ENCODE assay signal across 21 cellular contexts in the genomic region with DNA sequence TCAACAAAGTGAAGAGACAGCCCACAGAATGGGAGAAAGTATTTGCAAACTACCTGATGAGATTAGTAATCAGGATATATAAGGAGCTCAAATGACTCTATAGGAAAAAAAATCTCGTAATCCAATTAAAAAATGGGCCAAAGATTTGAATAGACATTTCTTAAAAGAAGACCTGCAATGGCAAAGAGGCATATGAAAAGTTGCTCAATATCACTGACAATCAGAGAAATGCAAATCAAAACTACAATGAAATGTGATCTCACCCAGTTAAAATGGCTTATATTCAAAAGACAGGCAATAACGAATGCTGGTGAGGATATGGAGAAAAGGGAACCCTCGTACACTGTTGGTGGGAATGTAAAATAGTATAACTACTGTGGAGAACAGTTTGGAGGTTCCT.
DNase-seq lines count a peak whose midpoint lies in the region; FAIRE-seq and TF ChIP-seq lines count a peak whose summit lies in the region.
"Had no signal": no experiment of that assay in that cellular context is flagged by ENCODE, and none has a peak within 500 bp of the region (broad histone marks: within the 10 kb centered on the region; RNA-seq: fewer than 3 reads in every experiment).

No MANE protein-coding gene starts in this region.

- DNase-seq in A673 (ENCODE audit: low spot score) (peak; percentile 60), HTR-8/SVneo (ENCODE audit: insufficient read length, low spot score) (no peak), NCI-H526 (lab: John Stamatoyannopoulos, UW) (peak; percentile 53 to 60), urothelium cell line (ENCODE audit: low spot score) (no peak), MCF 10A (ENCODE audit: unreplicated experiment) (no peak), NCI-H187 treated with DMSO at 0.1 percent for 48 hours (lab: John Stamatoyannopoulos, UW) (no peak)
- DNase-seq: Caco-2; CD4-positive, CD25-positive, alpha-beta regulatory T cell; CD8-positive, alpha-beta T cell; DMS153; DND-41; GM23248; H7; HCEC 1CT had no signal

- no peak overlapping the region for H3K4me3 ChIP-seq in A673 (ENCODE audit: low read depth, low read length, poor library complexity, severe bottlenecking)
- H3K4me3 ChIP-seq: BLaER1, GM23248 had no signal

- peaks cover 16% of the 10 kb centered on the region for H3K4me1 Mint-ChIP-seq in MCF 10A (ENCODE audit: insufficient read depth, unreplicated experiment)
- H3K4me1 Mint-ChIP-seq: B cell had no signal

- no peaks in the 10 kb centered on the region for H3K9me3 Mint-ChIP-seq in MCF 10A (ENCODE audit: unreplicated experiment)
- H3K9me3 Mint-ChIP-seq: CD4-positive, CD25-positive, alpha-beta regulatory T cell; CD8-positive, alpha-beta T cell had no signal

- no peaks in the 10 kb centered on the region for H3K9me3 ChIP-seq in A673 (ENCODE audit: low read depth, low read length, poor library complexity, severe bottlenecking)
- H3K9me3 ChIP-seq: BLaER1, Caco-2 had no signal

- BruUV-seq in A673 (replicated peaks; lab: Mats Ljungman, UMichigan) (no TSS peak), MCF 10A (replicated peaks; lab: Mats Ljungman, UMichigan) (no TSS peak)

- intact Hi-C loops in A673 (cut with micrococcal nuclease; ENCODE audit: unreplicated experiment) (no loop called here), MCF 10A (cut with micrococcal nuclease) (loop anchor here (5.0 kb wide), 1 partner anchor 103 kb away; no protein-coding TSS in a partner anchor)

- no peaks in the 10 kb centered on the region for H3K27me3 ChIP-seq in A673 (replicated peaks; ENCODE audit: insufficient read depth, low read depth, low read length, poor library complexity)
- H3K27me3 ChIP-seq: BLaER1 had no signal

- no peaks in the 10 kb centered on the region for H3K36me3 Mint-ChIP-seq in MCF 10A (ENCODE audit: insufficient read depth, unreplicated experiment)
- H3K36me3 Mint-ChIP-seq: CD8-positive, alpha-beta T cell had no signal

- no peak overlapping the region for H3K4me3 Mint-ChIP-seq in MCF 10A (ENCODE audit: unreplicated experiment)
- H3K4me3 Mint-ChIP-seq: B cell; CD8-positive, alpha-beta T cell had no signal

- H3K4me1 ChIP-seq in A673 (ENCODE audit: insufficient read depth, low read length, poor library complexity, severe bottlenecking): peaks cover 45% of the 10 kb centered on the region
- H3K4me1 ChIP-seq: Caco-2 had no signal

- TF ChIP-seq CTCF in A673 (conservative IDR thresholded peaks at IDR 0.05; ENCODE audit: low read depth, low read length): no peak
- no peak for TF ChIP-seq CTCF in MCF 10A (IDR thresholded peaks at IDR 0.05; ENCODE audit: unreplicated experiment)

- CTCF ChIA-PET in A673 (lab: Charles Lee) (no interaction called here), MCF 10A (lab: Yijun Ruan, JAX) (interaction anchor here (0.6 to 1.1 kb wide), 2 partner anchors 44 to 326 kb away, joined by 3 read pairs; no protein-coding TSS in a partner anchor)

- no peak overlapping the region for H3K27ac Mint-ChIP-seq in MCF 10A (ENCODE audit: low read depth, unreplicated experiment)
- H3K27ac Mint-ChIP-seq: B cell; CD4-positive, CD25-positive, alpha-beta regulatory T cell; CD8-positive, alpha-beta T cell had no signal

- no peaks in the 10 kb centered on the region for H3K27me3 Mint-ChIP-seq in MCF 10A (ENCODE audit: insufficient read depth, unreplicated experiment)
- H3K27me3 Mint-ChIP-seq: CD4-positive, CD25-positive, alpha-beta regulatory T cell had no signal

- peak; percentile 46 for FAIRE-seq in HTR-8/SVneo (lab: Jason Lieb, UNC)
- FAIRE-seq in urothelium cell line (lab: Jason Lieb, UNC): peak; percentile 50
- FAIRE-seq: G401.6, GM12892, GM19239, H1 had no signal

- no peak overlapping the region for H3K27ac ChIP-seq in A673 (ENCODE audit: low read depth, low read length, poor library complexity, severe bottlenecking)
- H3K27ac ChIP-seq: BLaER1, C4-2B, GM23248 had no signal

- POLR2A ChIA-PET in A673 (lab: Charles Lee; ENCODE audit: low non-redundant PET): no interaction called here
- POLR2A ChIA-PET in MCF 10A (lab: Yijun Ruan, JAX): no interaction called here

- H3K36me3 ChIP-seq in A673 (ENCODE audit: insufficient read depth, low read length, poor library complexity, severe bottlenecking): peaks cover 15% of the 10 kb centered on the region
- H3K36me3 ChIP-seq: BLaER1 had no signal

Comparison
In these comparisons a context has a peak if more than half of its experiments do, and no peak if none do; other contexts are left out.
1. DNase-seq: peak in A673 (single experiment) and NCI-H526 (2 of 2); none in HTR-8/SVneo (single experiment), urothelium cell line (single experiment), MCF 10A (single experiment) and NCI-H187 treated with DMSO at 0.1 percent for 48 hours (single experiment).